In genomic region chr3:4351164-4351855, GRCh38 we compare ENCODE assay signal across 8 cellular contexts. TPM values are rescaled to one million over a fixed set of nuclear protein-coding genes. Genes with fewer than 3 reads are reported as not detected.
DNase-seq lines count a peak whose midpoint lies in the region; ATAC-seq and TF ChIP-seq lines count a peak whose summit lies in the region.

No MANE protein-coding gene starts in this region.

- intact Hi-C loops in activated CD4-positive, alpha-beta T cell treated with anti-CD3 and anti-CD28 coated beads for 36 hours (cut with DNase I, micrococcal nuclease) = loop anchor here (1.0 to 5.0 kb wide), 16 partner anchors 36 to 771 kb away; partner anchors contain the start of genes ITPR1 (in 2 of the 2), SUMF1 (in 2 of the 2), ARL8B (in 1 of the 2) and SETMAR (in 1 of the 2)

- peak overlapping the region; percentile 47 to 78 (median 58) for H3K27ac ChIP-seq in gastroesophageal sphincter

- H3K4me3 Mint-ChIP-seq in activated CD4-positive, alpha-beta T cell treated with anti-CD3 and anti-CD28 coated beads for 36 hours = peak overlapping the region; percentile 74
- H3K4me3 Mint-ChIP-seq in WTC11 = no peak overlapping the region
- H3K4me3 Mint-ChIP-seq in progenitor cell of endocrine pancreas (ENCODE audit: low read depth) = no peak overlapping the region

- CTCF ChIA-PET in activated CD4-positive, alpha-beta T cell treated with anti-CD3 and anti-CD28 coated beads for 36 hours (lab: Charles Lee) = interaction anchor here (0.6 to 4.0 kb wide), 66 partner anchors 9 to 1170 kb away, joined by 3 to 59 read pairs (median 4); partner anchors contain the start of genes ITPR1 and SUMF1
- CTCF ChIA-PET in WTC11 (lab: Charles Lee) = interaction anchor here (0.6 to 2.4 kb wide), 27 partner anchors 9 to 627 kb away, joined by 3 to 36 read pairs (median 4); partner anchors contain the start of genes BHLHE40, ITPR1 and SUMF1

- H3K27me3 ChIP-seq in gastroesophageal sphincter = no peaks in the 10 kb centered on the region

- TF ChIP-seq EP300 in gastroesophageal sphincter (IDR thresholded peaks at IDR 0.05) = no peak

- H3K9me3 ChIP-seq in gastroesophageal sphincter = no peaks in the 10 kb centered on the region

- H3K36me3 ChIP-seq in gastroesophageal sphincter = no peaks in the 10 kb centered on the region

- H3K36me3 Mint-ChIP-seq in activated CD4-positive, alpha-beta T cell treated with anti-CD3 and anti-CD28 coated beads for 36 hours (ENCODE audit: low read depth) = peaks cover 5% of the 10 kb centered on the region
- H3K36me3 Mint-ChIP-seq in WTC11 (no peaks in the 10 kb centered on the region), progenitor cell of endocrine pancreas (ENCODE audit: insufficient read depth) (peaks cover 2% of the 10 kb centered on the region)

- ATAC-seq in GM18498 (IDR thresholded peaks at IDR 0.05; ENCODE audit: unreplicated experiment) = peak; percentile 55
- ATAC-seq in HG02938 (IDR thresholded peaks at IDR 0.05; ENCODE audit: unreplicated experiment) = peak; percentile 42
- ATAC-seq in activated CD4-positive, alpha-beta T cell treated with anti-CD3 and anti-CD28 coated beads for 36 hours = peak; percentile 88
- ATAC-seq in gastroesophageal sphincter = peak; percentile 29
- ATAC-seq in WTC11 = no peak

- 28 to 52% methylated on average over 11 of the region's 11 CpGs for WGBS in gastroesophageal sphincter (ENCODE audit: low coverage in 1 of 2), 2 donors

- TF ChIP-seq POLR2A in gastroesophageal sphincter (IDR thresholded peaks at IDR 0.05) = no peak

- no peaks in the 10 kb centered on the region for H3K27me3 Mint-ChIP-seq in activated CD4-positive, alpha-beta T cell treated with anti-CD3 and anti-CD28 coated beads for 36 hours
- H3K27me3 Mint-ChIP-seq in WTC11 (ENCODE audit: low read depth) (no peaks in the 10 kb centered on the region), progenitor cell of endocrine pancreas (no peaks in the 10 kb centered on the region)

- peaks cover 0 to 26% (median 5%) of the 10 kb centered on the region in 3 donors for H3K4me1 ChIP-seq in gastroesophageal sphincter

- H3K27ac Mint-ChIP-seq in activated CD4-positive, alpha-beta T cell treated with anti-CD3 and anti-CD28 coated beads for 36 hours = peak overlapping the region; percentile 92
- H3K27ac Mint-ChIP-seq in WTC11 (no peak overlapping the region), progenitor cell of endocrine pancreas (no peak overlapping the region)

- peaks cover 17% of the 10 kb centered on the region for H3K4me1 Mint-ChIP-seq in activated CD4-positive, alpha-beta T cell treated with anti-CD3 and anti-CD28 coated beads for 36 hours
- H3K4me1 Mint-ChIP-seq in WTC11 (no peaks in the 10 kb centered on the region), progenitor cell of endocrine pancreas (ENCODE audit: low read depth) (peaks cover 7% of the 10 kb centered on the region)

- H3K9me3 Mint-ChIP-seq in activated CD4-positive, alpha-beta T cell treated with anti-CD3 and anti-CD28 coated beads for 36 hours (ENCODE audit: low read depth) = no peaks in the 10 kb centered on the region
- H3K9me3 Mint-ChIP-seq in WTC11 = peaks cover 7% of the 10 kb centered on the region; the same call in 1 of the 2 replicates
- peaks cover 8% of the 10 kb centered on the region for H3K9me3 Mint-ChIP-seq in progenitor cell of endocrine pancreas (ENCODE audit: low read depth)

- peak in 1 of 4 experiments; percentile 2 for TF ChIP-seq CTCF in gastroesophageal sphincter (IDR thresholded peaks at IDR 0.05)
- TF ChIP-seq CTCF in WTC11 (IDR thresholded peaks at IDR 0.05) = no peak; the same call in 1 of the 2 replicates
- TF ChIP-seq CTCF in progenitor cell of endocrine pancreas (IDR thresholded peaks at IDR 0.05; ENCODE audit: unreplicated experiment) = no peak

- POLR2A ChIA-PET in activated CD4-positive, alpha-beta T cell treated with anti-CD3 and anti-CD28 coated beads for 36 hours (lab: Charles Lee) = interaction anchor here (0.5 to 1.7 kb wide), 10 partner anchors 58 to 1222 kb away, joined by 3 to 7 read pairs (median 4); partner anchors contain the start of gene ITPR1
- POLR2A ChIA-PET in WTC11 (lab: Charles Lee) = interaction anchor here (0.7 kb wide), 1 partner anchor 382 kb away, joined by 3 read pairs; no protein-coding TSS in a partner anchor

- DNase-seq in activated CD4-positive, alpha-beta T cell treated with anti-CD3 and anti-CD28 coated beads for 36 hours = peak; percentile 55
- peak; percentile 64 for DNase-seq in stimulated activated CD4-positive, alpha-beta T cell treated with anti-CD3 and anti-CD28 coated beads, Interleukin-4, amount 100 ng/mL, for 24 hours
- DNase-seq in WTC11 (ENCODE audit: low spot score) (no peak), progenitor cell of endocrine pancreas (ENCODE audit: low spot score, unreplicated experiment) (no peak), HT-29 (ENCODE audit: low spot score) (no peak)

- peak overlapping the region; percentile 26 to 41 for H3K4me3 ChIP-seq in gastroesophageal sphincter

TF ChIP-seq in WTC11, 78 proteins besides CTCF, POLR2A, EP300 and RAD21 (continues in another document):
- no peak for TF ChIP-seq OVOL2 (CRISPR knock-in tag; IDR thresholded peaks at IDR 0.05; ENCODE audit: borderline replicate concordance)
- no peak for TF ChIP-seq MLX (CRISPR knock-in tag; IDR thresholded peaks at IDR 0.05)
- TF ChIP-seq ZNF396 (CRISPR knock-in tag; IDR thresholded peaks at IDR 0.05; ENCODE audit: borderline replicate concordance) = no peak
- TF ChIP-seq KAT7 (CRISPR knock-in tag; IDR thresholded peaks at IDR 0.05; ENCODE audit: borderline replicate concordance) = no peak
- no peak for TF ChIP-seq CDX4 (CRISPR knock-in tag; IDR thresholded peaks at IDR 0.05; ENCODE audit: borderline replicate concordance)
- no peak for TF ChIP-seq ZBTB43 (CRISPR knock-in tag; IDR thresholded peaks at IDR 0.05)
- no peak for TF ChIP-seq HMGXB4 (CRISPR knock-in tag; IDR thresholded peaks at IDR 0.05)
- TF ChIP-seq ZNF416 (CRISPR knock-in tag; IDR thresholded peaks at IDR 0.05) = no peak
- no peak for TF ChIP-seq E2F5 (CRISPR knock-in tag; IDR thresholded peaks at IDR 0.05)
- TF ChIP-seq SMAD3 (CRISPR knock-in tag; IDR thresholded peaks at IDR 0.05; ENCODE audit: borderline replicate concordance) = no peak
- no peak for TF ChIP-seq GABPB1 (CRISPR knock-in tag; IDR thresholded peaks at IDR 0.05)
- TF ChIP-seq TCF7 (CRISPR knock-in tag; IDR thresholded peaks at IDR 0.05; ENCODE audit: low read depth) = no peak
- no peak for TF ChIP-seq USF1 (CRISPR knock-in tag; IDR thresholded peaks at IDR 0.05)

RNA-seq across cellular contexts. Expression of gene SETMAR, which starts 48.1 kb away (rescaled TPM):
- total RNA-seq in activated CD4-positive, alpha-beta T cell treated with anti-CD3 and anti-CD28 coated beads for 36 hours = 10 to 100 TPM; 19.3 to 19.4 TPM
- total RNA-seq in gastroesophageal sphincter (10 to 100 TPM; 24.4 to 43.4 (median 26.8) TPM), WTC11 (2021) (11.6 to 15.0 TPM (median 14.7 TPM) in 3 replicates), progenitor cell of endocrine pancreas (40.6 and 42.4 TPM in 2 replicates)
- 5.6 and 8.1 TPM in 2 replicates for total RNA-seq in HT-29 (2014; rRNA removed; shearing (Covaris generic))

Comparison
In these comparisons a context has a peak if more than half of its experiments do, and no peak if none do; other contexts are left out.
1. DNase-seq: peak in activated CD4-positive, alpha-beta T cell treated with anti-CD3 and anti-CD28 coated beads for 36 hours (single experiment) and stimulated activated CD4-positive, alpha-beta T cell treated with anti-CD3 and anti-CD28 coated beads, Interleukin-4, amount 100 ng/mL, for 24 hours (single experiment); none in WTC11 (single experiment), progenitor cell of endocrine pancreas (single experiment) and HT-29 (single experiment).